ENCODE assay signal across 27 cellular contexts in genomic region chr3:28718074-28718849, GRCh38.
"Had no signal": no experiment of that assay in that cellular context is flagged by ENCODE, and none has a peak within 500 bp of the region (broad histone marks: within the 10 kb centered on the region; RNA-seq: fewer than 3 reads in every experiment).

No MANE protein-coding gene starts in this region.

- H3K27me3 Mint-ChIP-seq: activated B cell treated with CpG ODN at 0.5 μM for 24 hours; activated CD8-positive, alpha-beta T cell treated with anti-CD3 and anti-CD28 coated beads for 36 hours; effector memory CD8-positive, alpha-beta T cell; natural killer cell treated with Interleukin-12 subunit alpha and Interleukin-12 subunit beta and Interleukin-15 and Interleukin-18, amount 100 ng/mL, for 72 hours; T-cell had no signal

- DNase-seq: activated B cell treated with CpG ODN at 0.5 μM for 24 hours; activated CD4-positive, alpha-beta T cell treated with anti-CD3 and anti-CD28 coated beads, Interleukin-2, amount 50 U/mL, for 1 hour; activated CD8-positive, alpha-beta T cell treated with anti-CD3 and anti-CD28 coated beads for 36 hours; activated T-cell treated with anti-CD3 and anti-CD28 coated beads, Interleukin-2, amount 50 U/mL, for 4 hours; body of pancreas; cerebellar nuclear complex; effector memory CD8-positive, alpha-beta T cell; foreskin melanocyte; glutamatergic neuron; left ventricle myocardium superior; posterior cingulate gyrus; right lobe of liver; stimulated activated CD4-positive, alpha-beta T cell treated with anti-CD3 and anti-CD28 coated beads, Interleukin-12 subunit alpha, Interleukin-12 subunit beta, amount 100 ng/mL, for 4 hours; stimulated activated CD4-positive, alpha-beta T cell treated with anti-CD3 and anti-CD28 coated beads, Interleukin-4, amount 100 ng/mL, for 1 hour; stimulated activated naive CD8-positive, alpha-beta T cell treated with anti-CD3 and anti-CD28 coated beads, Interleukin-15, Interleukin-2, amounts not matched to agents 100 U/mL and 50 U/mL, for 24 hours; T-cell; testis; trophoblast cell; uterus had no signal

- H3K9me3 Mint-ChIP-seq: activated CD8-positive, alpha-beta T cell treated with anti-CD3 and anti-CD28 coated beads for 36 hours; activated T-helper 2 cell treated with anti-CD3 and anti-CD28 coated beads, Interferon-gamma antibody, Interleukin-2, Interleukin-4, amounts not matched to agents 10 μg/mL and 5 μg/mL and 100 μg/mL, durations not matched to agents 14 hours and 24 hours and 36 hours had no signal

- H3K9me3 ChIP-seq: body of pancreas, right lobe of liver, testis, uterus had no signal

- H3K4me3 Mint-ChIP-seq: activated B cell treated with CpG ODN at 0.5 μM for 24 hours; activated CD8-positive, alpha-beta T cell treated with anti-CD3 and anti-CD28 coated beads for 36 hours; activated T-cell treated with anti-CD3 and anti-CD28 coated beads, Interleukin-2, amount 50 U/mL, for 4 hours; effector memory CD8-positive, alpha-beta T cell; memory B cell; natural killer cell treated with Interleukin-12 subunit alpha and Interleukin-12 subunit beta and Interleukin-15 and Interleukin-18, amount 100 ng/mL, for 72 hours; T-cell had no signal

- H3K4me1 Mint-ChIP-seq: activated B cell treated with CpG ODN at 0.5 μM for 24 hours, memory B cell, T-cell had no signal

- ATAC-seq: activated CD8-positive, alpha-beta T cell treated with anti-CD3 and anti-CD28 coated beads for 36 hours; activated naive CD4-positive, alpha-beta T cell treated with anti-CD3 and anti-CD28 coated beads, Interleukin-2, amount 50 U/mL, for 72 hours; activated T-cell treated with anti-CD3 and anti-CD28 coated beads, Interleukin-2, amount 50 U/mL, for 4 hours; body of pancreas; effector memory CD8-positive, alpha-beta T cell; esophagus mucosa; left ventricle myocardium superior; natural killer cell treated with Interleukin-12 subunit alpha and Interleukin-12 subunit beta and Interleukin-15 and Interleukin-18, amount 100 ng/mL, for 72 hours; right lobe of liver; stimulated activated naive CD8-positive, alpha-beta T cell treated with anti-CD3 and anti-CD28 coated beads, Interleukin-15, Interleukin-2, amounts not matched to agents 100 U/mL and 50 U/mL, for 24 hours; T-cell had no signal

- H3K4me3 ChIP-seq: body of pancreas, cardiac muscle cell, coronary artery, right lobe of liver, skin epidermis, testis, uterus had no signal

- H3K36me3 ChIP-seq: cardiac muscle cell, right lobe of liver, uterus had no signal

- H3K27me3 ChIP-seq: body of pancreas, cardiac muscle cell, right lobe of liver, testis, uterus had no signal

- H3K27ac ChIP-seq: body of pancreas, cardiac muscle cell, coronary artery, right lobe of liver, skin epidermis, testis, uterus had no signal

- H3K27ac Mint-ChIP-seq: activated B cell treated with CpG ODN at 0.5 μM for 24 hours; activated CD8-positive, alpha-beta T cell treated with anti-CD3 and anti-CD28 coated beads for 36 hours; activated naive CD4-positive, alpha-beta T cell treated with anti-CD3 and anti-CD28 coated beads, Interleukin-2, amount 50 U/mL, for 72 hours; activated T-helper 2 cell treated with anti-CD3 and anti-CD28 coated beads, Interferon-gamma antibody, Interleukin-2, Interleukin-4, amounts not matched to agents 10 μg/mL and 5 μg/mL and 100 μg/mL, durations not matched to agents 14 hours and 24 hours and 36 hours; effector memory CD8-positive, alpha-beta T cell; memory B cell; natural killer cell treated with Interleukin-12 subunit alpha and Interleukin-12 subunit beta and Interleukin-15 and Interleukin-18, amount 100 ng/mL, for 72 hours; T-cell had no signal

- H3K36me3 Mint-ChIP-seq: memory B cell; natural killer cell treated with Interleukin-12 subunit alpha and Interleukin-12 subunit beta and Interleukin-15 and Interleukin-18, amount 100 ng/mL, for 72 hours; T-cell had no signal

- H3K4me1 ChIP-seq: right lobe of liver, testis, uterus had no signal
